In the genomic region with DNA sequence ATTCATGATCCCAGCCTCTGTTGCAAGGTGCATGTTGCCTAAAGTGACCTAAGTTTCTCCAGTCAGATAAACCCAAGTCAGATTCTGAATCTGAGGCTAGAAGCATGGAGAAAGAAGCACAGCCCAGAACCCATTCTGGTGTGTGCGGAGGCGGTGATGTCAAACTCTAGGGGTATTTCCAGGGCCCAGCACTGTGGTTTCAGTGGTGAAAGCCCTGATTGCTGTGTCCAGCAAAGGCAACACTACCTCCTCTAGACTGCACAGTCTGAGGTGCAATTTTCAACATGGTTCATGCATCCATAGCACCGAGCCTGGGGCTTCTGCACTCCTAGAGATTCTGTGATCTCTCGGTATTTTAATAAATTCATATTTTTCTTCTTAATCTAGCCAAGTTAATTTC, we compare ENCODE assay signal across 21 cellular contexts.
"Had no signal": no experiment of that assay in that cellular context is flagged by ENCODE, and none has a peak within 500 bp of the region (broad histone marks: within the 10 kb centered on the region; RNA-seq: fewer than 3 reads in every experiment).

No MANE protein-coding gene starts in this region.

- DNase-seq: KBM-7, MV-4-11, NCI-H1048, NCI-H1105, NCI-H1417, NCI-H1436 treated with DMSO at 0.1 percent for 48 hours, NCI-H1694, NCI-H187 treated with DMSO at 0.1 percent for 48 hours, NCI-H2029 treated with DMSO at 0.1 percent for 48 hours, NCI-H2171 treated with DMSO at 0.1 percent for 48 hours, NCI-H524, NCI-H526 treated with DMSO at 0.1 percent for 48 hours, NCI-H748 treated with DMSO at 0.1 percent for 48 hours, PC-3, SHP77, SJCRH30, T-helper 1 cell, T-helper 17 cell had no signal

- H3K9me3 ChIP-seq: SJCRH30 had no signal

- H3K36me3 ChIP-seq: SJCRH30 had no signal

- ATAC-seq: Panc1, PC-3, SK-N-SH treated with all-trans-retinoic acid at 6 μM for 48 hours, T-helper 17 cell had no signal

- H3K27ac ChIP-seq: RWPE1, SJCRH30 had no signal

- H3K4me3 ChIP-seq: SJCRH30 had no signal
